1 cellular context compared by ENCODE assay signal in genomic region chr16:89326721-89327120, GRCh38.
TF ChIP-seq lines count a peak whose summit lies in the region.

No MANE protein-coding gene starts in this region.

TF ChIP-seq in SK-N-SH, 30 proteins besides CTCF, POLR2A, EP300 and RAD21 (continued from another document):
- TF ChIP-seq ZBTB33 (IDR thresholded peaks at IDR 0.05; ENCODE audit: borderline replicate concordance, low read depth): no peak
- no peak for TF ChIP-seq SIN3A (IDR thresholded peaks at IDR 0.05; ENCODE audit: borderline replicate concordance, low read depth, low read length)
- TF ChIP-seq FOXJ3 (CRISPR knock-in tag; IDR thresholded peaks at IDR 0.05): no peak
- TF ChIP-seq NRF1 (IDR thresholded peaks at IDR 0.05; ENCODE audit: low read depth, low read length): no peak
- no peak for TF ChIP-seq YY1 (IDR thresholded peaks at IDR 0.05; ENCODE audit: low read depth)
- TF ChIP-seq JUND (IDR thresholded peaks at IDR 0.05): no peak
- no peak for TF ChIP-seq ELF1 (IDR thresholded peaks at IDR 0.05)
- no peak for TF ChIP-seq CHD2 (IDR thresholded peaks at IDR 0.05; ENCODE audit: low read length, partially characterized antibody)
- no peak for TF ChIP-seq RXRA (IDR thresholded peaks at IDR 0.05; ENCODE audit: borderline replicate concordance, low read depth)
